Comparison of ENCODE assay signal across 25 cellular contexts in the genomic region with DNA sequence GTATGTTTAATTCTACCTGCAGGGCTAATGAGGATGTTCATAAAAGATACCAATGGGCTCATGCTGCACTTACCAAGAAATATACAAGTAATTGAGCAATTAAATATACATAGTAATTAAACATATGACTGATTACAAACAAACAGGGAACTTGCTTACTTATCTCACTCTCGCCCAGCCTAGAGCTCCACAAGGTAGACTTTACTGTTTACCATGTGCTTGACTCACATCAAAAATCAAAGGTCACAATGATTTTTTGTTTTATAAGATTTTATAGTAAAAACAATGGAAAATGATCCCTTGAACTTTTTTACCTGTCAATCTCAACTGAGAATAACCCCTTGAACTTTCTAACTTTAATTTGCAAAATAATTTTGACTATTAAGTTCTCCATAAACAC.
"Had no signal": no experiment of that assay in that cellular context is flagged by ENCODE, and none has a peak within 500 bp of the region (broad histone marks: within the 10 kb centered on the region; RNA-seq: fewer than 3 reads in every experiment).

No MANE protein-coding gene starts in this region.

- H3K36me3 ChIP-seq: left lung, pancreas, prostate gland, sigmoid colon, tibial nerve, vagina had no signal

- H3K9me3 ChIP-seq: pancreas, prostate gland, sigmoid colon, tibial nerve, vagina had no signal

- H3K4me1 ChIP-seq: left lung, prostate gland, sigmoid colon, tibial nerve, vagina had no signal

- H3K4me2 ChIP-seq: smooth muscle cell had no signal

- H3K27me3 ChIP-seq: left lung, pancreas, sigmoid colon, tibial nerve, vagina had no signal

- ATAC-seq: left lung; naive thymus-derived CD8-positive, alpha-beta T cell; pancreas; right cardiac atrium; stimulated activated memory B cell treated with anti-CD40 and anti-IgM and Interleukin-4, amounts not matched to agents 10 μg/mL and 1 μg/mL and 100 μg/mL, for 72 hours; stimulated activated naive CD8-positive, alpha-beta T cell treated with anti-CD3 and anti-CD28 coated beads, Interleukin-15, amount 100 ng/mL, for 72 hours had no signal

- FAIRE-seq: pancreas had no signal

- H3K4me3 ChIP-seq: left lung, lung, pancreas, prostate gland, sigmoid colon, smooth muscle cell, tibial nerve, vagina had no signal

- DNase-seq: hypothalamus; immature natural killer cell; islet precursor cell; left lung; midbrain; naive thymus-derived CD8-positive, alpha-beta T cell; nucleus accumbens; pancreas; posterior cingulate gyrus; retina; right cardiac atrium; sigmoid colon; stimulated activated CD4-positive, alpha-beta T cell treated with anti-CD3 and anti-CD28 coated beads, Interleukin-1b, Interleukin-23, amount 100 ng/mL, for 48 hours; stimulated activated CD4-positive, alpha-beta T cell treated with anti-CD3 and anti-CD28 coated beads, Interleukin-2, amount 100 ng/mL, for 48 hours; stimulated activated CD4-positive, alpha-beta T cell treated with anti-CD3 and anti-CD28 coated beads, Interleukin-4, amount 100 ng/mL, for 4 hours; stimulated activated CD8-positive, alpha-beta memory T cell treated with anti-CD3 and anti-CD28 coated beads, Interleukin-4, amount 100 ng/mL, for 48 hours; stimulated activated naive CD4-positive, alpha-beta T cell treated with Interleukin-2 at 50 U/mL for 16 hours; stimulated activated naive CD8-positive, alpha-beta T cell treated with anti-CD3 and anti-CD28 coated beads, Interleukin-15, amount 100 ng/mL, for 72 hours; substantia nigra had no signal

- H3K27ac ChIP-seq: left lung, pancreas, prostate gland, sigmoid colon, tibial nerve, vagina had no signal
